Comparison of ENCODE assay signal across 8 cellular contexts in genomic region chrX:64394874-64395567, GRCh38. TPM values are rescaled to one million over a fixed set of nuclear protein-coding genes. Genes with fewer than 3 reads are reported as not detected.
DNase-seq lines count a peak whose midpoint lies in the region; TF ChIP-seq lines count a peak whose summit lies in the region.

TSS of gene MTMR8 (minus strand) at chrX:64395452. CDS start at chrX:64395363, 89 bp downstream.

- H3K4me3 ChIP-seq in GM08714 (ENCODE audit: low read length), result peak within 1 kb of the TSS; percentile 80; the same call in 1 of the 2 replicates
- H3K4me3 ChIP-seq in HEK293 (ENCODE audit: low read depth, low read length), result peak within 1 kb of the TSS; percentile 48

- DNase-seq in NCI-H1092 (lab: John Stamatoyannopoulos, UW) (peak; percentile 43), T1000 (lab: John Stamatoyannopoulos, UW) (peak; percentile 66), islet precursor cell (peak; percentile 87), NCI-H1694 (lab: John Stamatoyannopoulos, UW) (no peak)
- DNase-seq in stimulated activated CD4-positive, alpha-beta T cell treated with anti-CD3 and anti-CD28 coated beads, Interleukin-12 subunit alpha, Interleukin-12 subunit beta, amount 100 ng/mL, for 48 hours (ENCODE audit: low read depth in 2 of 3, low spot score in 1 of 3), result peak; percentile 62 to 75 (median 65)

- peaks cover 3% of the 10 kb centered on the region for H3K9me3 ChIP-seq in HEK293 (ENCODE audit: control insufficient read depth, insufficient read depth, low read depth, low read length)

- peaks cover 3% of the 10 kb centered on the region for H3K27me3 Mint-ChIP-seq in brain

- H3K4me1 Mint-ChIP-seq in brain, result peaks cover 20% of the 10 kb centered on the region

- peak within 1 kb of the TSS; percentile 10; the same call in 1 of the 2 replicates for H3K27ac ChIP-seq in HEK293 (ENCODE audit: extremely low read depth, low read depth, low read length)

- H3K27ac Mint-ChIP-seq in brain, result peak within 1 kb of the TSS; percentile 68 to 89 (median 80)

- peak within 1 kb of the TSS; percentile 88 to 97 (median 94) for H3K4me3 Mint-ChIP-seq in brain

- H3K4me1 ChIP-seq in HEK293 (ENCODE audit: control insufficient read depth, insufficient read depth, low read length), result no peaks in the 10 kb centered on the region

- peaks cover 0 to 6% (median 0%) of the 10 kb centered on the region in 5 experiments for H3K9me3 Mint-ChIP-seq in brain

- no peaks in the 10 kb centered on the region for H3K36me3 ChIP-seq in HEK293 (ENCODE audit: control insufficient read depth in 2 of 2, insufficient read depth in 1 of 2, low read length in 2 of 2)

- POLR2A ChIA-PET in HEK293 (lab: Yijun Ruan, JAX), result no interaction called here

- H3K36me3 Mint-ChIP-seq in brain, result no peaks in the 10 kb centered on the region

- TF ChIP-seq CTCF in HEK293 (tag by site-specific recombination; IDR thresholded peaks at IDR 0.05), result no peak
- no peak for TF ChIP-seq CTCF in brain (conservative IDR thresholded peaks at IDR 0.05)

- CTCF ChIA-PET in HEK293 (lab: Yijun Ruan, JAX), result no interaction called here

TF ChIP-seq in HEK293, 187 proteins besides CTCF, POLR2A, EP300 and RAD21 (continues in another document):
- TF ChIP-seq ZNF791 (tag by site-specific recombination; IDR thresholded peaks at IDR 0.05) (no peak), ZNF530 (tag by site-specific recombination; IDR thresholded peaks at IDR 0.05; ENCODE audit: low read depth) (no peak), ZNF18 (tag by site-specific recombination; IDR thresholded peaks at IDR 0.05) (no peak), KLF9 (tag by site-specific recombination; IDR thresholded peaks at IDR 0.05; ENCODE audit: low read depth) (peak; percentile 46; the same call in 1 of the 2 replicates), ZXDB (tag by site-specific recombination; IDR thresholded peaks at IDR 0.05) (0 out of 2 replicates have a peak, but pooled peaks have one; percentile 14), WT1 (tag by site-specific recombination; IDR thresholded peaks at IDR 0.05) (no peak), ZNF23 (tag by site-specific recombination; IDR thresholded peaks at IDR 0.05; ENCODE audit: borderline replicate concordance) (no peak), ZNF529 (tag by site-specific recombination; IDR thresholded peaks at IDR 0.05; ENCODE audit: insufficient replicate concordance) (no peak), SALL2 (tag by site-specific recombination; IDR thresholded peaks at IDR 0.05; ENCODE audit: borderline replicate concordance) (no peak), ZNF600 (tag by site-specific recombination; IDR thresholded peaks at IDR 0.05) (peak; percentile 73; the same call in 1 of the 2 replicates), ZNF639 (tag by site-specific recombination; IDR thresholded peaks at IDR 0.05) (no peak), ZNF645 (tag by site-specific recombination; IDR thresholded peaks at IDR 0.05) (no peak), ZNF24 (tag by site-specific recombination; IDR thresholded peaks at IDR 0.05) (no peak), ZNF2 (tag by site-specific recombination; IDR thresholded peaks at IDR 0.05) (no peak), ZNF10 (tag by site-specific recombination; IDR thresholded peaks at IDR 0.05) (no peak), ZNF214 (tag by site-specific recombination; IDR thresholded peaks at IDR 0.05; ENCODE audit: borderline replicate concordance) (no peak), ZNF423 (tag by site-specific recombination; IDR thresholded peaks at IDR 0.05) (no peak), ZNF202 (tag by site-specific recombination; IDR thresholded peaks at IDR 0.05; ENCODE audit: borderline replicate concordance) (no peak), PRDM10 (tag by site-specific recombination; IDR thresholded peaks at IDR 0.05) (0 out of 2 replicates have a peak, but pooled peaks have one; percentile 15), PBX3 (CRISPR knock-in tag; IDR thresholded peaks at IDR 0.05) (no peak), GFI1B (tag by site-specific recombination; IDR thresholded peaks at IDR 0.05) (no peak), ZNF558 (tag by site-specific recombination; IDR thresholded peaks at IDR 0.05) (no peak), ZNF704 (tag by site-specific recombination; IDR thresholded peaks at IDR 0.05) (no peak), ZSCAN16 (tag by site-specific recombination; IDR thresholded peaks at IDR 0.05) (no peak), KLF10 (tag by site-specific recombination; IDR thresholded peaks at IDR 0.05) (no peak)

RNA-seq across cellular contexts. Expression of gene MTMR8, which starts in this region (rescaled TPM):
- polyA plus RNA-seq in brain (ENCODE audit: insufficient read depth, low read depth, low replicate concordance), result not detected
